7 cellular contexts compared by ENCODE assay signal in genomic region chr3:9771007-9771406, GRCh38. TPM values are rescaled to one million over a fixed set of nuclear protein-coding genes. Genes with fewer than 3 reads are reported as not detected.
A peak's percentile ranks its signal among the peaks of the same experiment; 100 is the strongest.
DNase-seq lines count a peak whose midpoint lies in the region; ATAC-seq, FAIRE-seq and TF ChIP-seq lines count a peak whose summit lies in the region.
"Not testable (repeated sequence)": the region's sequence is repeated elsewhere in the genome, so short reads cannot be mapped to it uniquely, and the experiment has no call there.

No MANE protein-coding gene starts in this region.

- not testable (repeated sequence) for H3K36me3 ChIP-seq in GM23338 (ENCODE audit: insufficient read depth); HepG2 (replicated peaks in 1 of 2; ENCODE audit: control insufficient read depth in 1 of 2, insufficient read depth in 2 of 2, low read length in 2 of 2); stomach smooth muscle (ENCODE audit: control insufficient read depth in 2 of 2, insufficient read depth in 2 of 2, low read length in 2 of 2)

- not testable (repeated sequence) for H3K79me2 ChIP-seq in GM23338 (replicated peaks; ENCODE audit: insufficient read depth)
- H3K79me2 ChIP-seq in HepG2 (ENCODE audit: insufficient read depth, low read length): peaks cover 13% of the 10 kb centered on the region

- H3K4me1 Mint-ChIP-seq in GM23338 (peaks cover 14% of the 10 kb centered on the region), neural crest cell (peaks cover 29% of the 10 kb centered on the region)
- H3K4me1 Mint-ChIP-seq in activated CD4-positive, alpha-beta T cell treated with anti-CD3 and anti-CD28 coated beads, Interleukin-2, amount 10 ng/mL, durations not matched to agents 7 days and 5 days: peaks cover 41% of the 10 kb centered on the region
- H3K4me1 Mint-ChIP-seq in activated naive CD8-positive, alpha-beta T cell (ENCODE audit: low read depth): peaks cover 21% of the 10 kb centered on the region
- peaks cover 27% of the 10 kb centered on the region for H3K4me1 Mint-ChIP-seq in central memory CD8-positive, alpha-beta T cell

- FAIRE-seq in HepG2 (lab: Jason Lieb, UNC): not testable (repeated sequence)

- H3K9ac ChIP-seq in HepG2 (ENCODE audit: insufficient read depth, low read depth, low read length); stomach smooth muscle (ENCODE audit: low read length in 2 of 2): not testable (repeated sequence)

- DNase-seq in GM23338 (ENCODE audit: low spot score); activated CD4-positive, alpha-beta T cell treated with anti-CD3 and anti-CD28 coated beads, Interleukin-2, amount 10 ng/mL, durations not matched to agents 7 days and 5 days; central memory CD8-positive, alpha-beta T cell (ENCODE audit: low spot score in 2 of 2); HepG2 (ENCODE audit: low spot score); neural crest cell (ENCODE audit: low read depth, low spot score): not testable (repeated sequence)

- H3K9me3 Mint-ChIP-seq in GM23338; activated CD4-positive, alpha-beta T cell treated with anti-CD3 and anti-CD28 coated beads, Interleukin-2, amount 10 ng/mL, durations not matched to agents 7 days and 5 days; activated naive CD8-positive, alpha-beta T cell (ENCODE audit: low read depth); central memory CD8-positive, alpha-beta T cell; neural crest cell: not testable (repeated sequence)

- not testable (repeated sequence) for H3K9me2 ChIP-seq in GM23338 (ENCODE audit: insufficient read depth)

- not testable (repeated sequence) for H3K36me3 Mint-ChIP-seq in GM23338 (ENCODE audit: low read depth); activated CD4-positive, alpha-beta T cell treated with anti-CD3 and anti-CD28 coated beads, Interleukin-2, amount 10 ng/mL, durations not matched to agents 7 days and 5 days (ENCODE audit: low read depth); activated naive CD8-positive, alpha-beta T cell; central memory CD8-positive, alpha-beta T cell (ENCODE audit: insufficient read depth); neural crest cell (ENCODE audit: low read depth)

- H3F3A ChIP-seq in GM23338 (replicated peaks; ENCODE audit: low read depth): not testable (repeated sequence)

- not testable (repeated sequence) for TF ChIP-seq EP300 in HepG2 (IDR thresholded peaks at IDR 0.05; ENCODE audit: low read depth in 2 of 2, low read length in 2 of 2); HepG2 (CRISPR knock-in tag; IDR thresholded peaks at IDR 0.05; ENCODE audit: borderline replicate concordance)

- not testable (repeated sequence) for H3K27ac ChIP-seq in GM23338 (ENCODE audit: low read depth); HepG2 (ENCODE audit: extremely low read length, insufficient read depth, low read length)
- H3K27ac ChIP-seq in stomach smooth muscle (ENCODE audit: low read length): peak overlapping the region; percentile 97

- not testable (repeated sequence) for TF ChIP-seq POLR2A in HepG2 (IDR thresholded peaks at IDR 0.05; ENCODE audit: insufficient read depth in 1 of 2, low read depth in 2 of 2, low read length in 2 of 2)

- H3K9me3 ChIP-seq in HepG2 (ENCODE audit: low read length); stomach smooth muscle (ENCODE audit: control insufficient read depth in 2 of 2, low read length in 2 of 2): not testable (repeated sequence)

- H4K20me1 ChIP-seq in GM23338 (replicated peaks; ENCODE audit: insufficient read depth); HepG2 (ENCODE audit: insufficient read depth, low read length): not testable (repeated sequence)

- peaks cover 62% of the 10 kb centered on the region for H3K27me3 ChIP-seq in GM23338 (ENCODE audit: insufficient read depth)
- H3K27me3 ChIP-seq in HepG2 (ENCODE audit: control insufficient read depth in 1 of 2, insufficient read depth in 2 of 2, low read length in 2 of 2); stomach smooth muscle (ENCODE audit: control insufficient read depth in 1 of 2, insufficient read depth in 2 of 2, low read length in 2 of 2): not testable (repeated sequence)

- H3K4me3 ChIP-seq in GM23338; stomach smooth muscle (ENCODE audit: low read length in 2 of 2): not testable (repeated sequence)
- H3K4me3 ChIP-seq in HepG2 (replicated peaks in 1 of 3; ENCODE audit: insufficient read depth in 1 of 3, low read depth in 2 of 3, low read length in 3 of 3): 0 out of 6 replicates have a peak overlapping the region, but pooled peaks of 1 of the 3 experiments have one; percentile 92

- in situ Hi-C loops in HepG2 (cut with HindIII; ENCODE audit: extremely low pct_ligation_motif_present, low pct_unique_long_range_greater_than_20kb): not testable (repeated sequence)

- POLR2A ChIA-PET in activated CD4-positive, alpha-beta T cell treated with anti-CD3 and anti-CD28 coated beads, Interleukin-2, amount 10 ng/mL, durations not matched to agents 7 days and 5 days (lab: Charles Lee): not testable (repeated sequence)
- POLR2A ChIA-PET in HepG2 (lab: Yijun Ruan, JAX): interaction anchor here (1.6 to 5.3 kb wide), 4 partner anchors 17 to 40 kb away, joined by 6 to 50 read pairs (median 22); partner anchors contain the start of genes ARPC4, BRPF1, OGG1 and TADA3

- not testable (repeated sequence) for H2AFZ ChIP-seq in GM23338; HepG2 (ENCODE audit: low read length)

- not testable (repeated sequence) for TF ChIP-seq RAD21 in HepG2 (CRISPR knock-in tag; IDR thresholded peaks at IDR 0.05)

- not testable (repeated sequence) for BruUV-seq in HepG2 (replicated peaks; lab: Mats Ljungman, UMichigan)

- intact Hi-C loops in HepG2 (cut with micrococcal nuclease; ENCODE audit: unreplicated experiment): not testable (repeated sequence)

- not testable (repeated sequence) for ATAC-seq in GM23338; central memory CD8-positive, alpha-beta T cell (replicated peaks; ENCODE audit: extremely low read depth, poor library complexity, severe bottlenecking); HepG2

- CTCF ChIA-PET in activated CD4-positive, alpha-beta T cell treated with anti-CD3 and anti-CD28 coated beads, Interleukin-2, amount 10 ng/mL, durations not matched to agents 7 days and 5 days (lab: Charles Lee): interaction anchor here (1.3 kb wide), 1 partner anchor 22 kb away, joined by 4 read pairs; the partner anchor contains the start of genes ARPC4 and TADA3
- CTCF ChIA-PET in HepG2 (lab: Yijun Ruan, JAX; ENCODE audit: low intra/inter-chr PET ratio, low total read pairs): not testable (repeated sequence)

- H3K4me2 ChIP-seq in GM23338; HepG2 (ENCODE audit: low read depth, low read length): not testable (repeated sequence)

- H3K27ac Mint-ChIP-seq in GM23338; activated CD4-positive, alpha-beta T cell treated with anti-CD3 and anti-CD28 coated beads, Interleukin-2, amount 10 ng/mL, durations not matched to agents 7 days and 5 days; activated naive CD8-positive, alpha-beta T cell; neural crest cell (ENCODE audit: unreplicated experiment): not testable (repeated sequence)
- peak overlapping the region; percentile 80 for H3K27ac Mint-ChIP-seq in central memory CD8-positive, alpha-beta T cell (ENCODE audit: low read depth)

- H3K4me3 Mint-ChIP-seq in GM23338 (peak overlapping the region; percentile 69; the same call in 2 of the 3 replicates), neural crest cell (peak overlapping the region; percentile 79)
- peak overlapping the region; percentile 50 for H3K4me3 Mint-ChIP-seq in activated CD4-positive, alpha-beta T cell treated with anti-CD3 and anti-CD28 coated beads, Interleukin-2, amount 10 ng/mL, durations not matched to agents 7 days and 5 days
- peak overlapping the region; percentile 27 for H3K4me3 Mint-ChIP-seq in activated naive CD8-positive, alpha-beta T cell
- peak overlapping the region; percentile 25 for H3K4me3 Mint-ChIP-seq in central memory CD8-positive, alpha-beta T cell

- H3K4me1 ChIP-seq in GM23338 (ENCODE audit: insufficient read depth): not testable (repeated sequence)
- peaks cover 39% of the 10 kb centered on the region for H3K4me1 ChIP-seq in HepG2 (ENCODE audit: insufficient read depth, low read length)
- peaks cover 34% of the 10 kb centered on the region for H3K4me1 ChIP-seq in stomach smooth muscle (ENCODE audit: control insufficient read depth, insufficient read depth, low read length)

- H3K27me3 Mint-ChIP-seq in GM23338 (ENCODE audit: insufficient read depth, low read depth, poor library complexity): peaks cover 38% of the 10 kb centered on the region
- H3K27me3 Mint-ChIP-seq in activated CD4-positive, alpha-beta T cell treated with anti-CD3 and anti-CD28 coated beads, Interleukin-2, amount 10 ng/mL, durations not matched to agents 7 days and 5 days; activated naive CD8-positive, alpha-beta T cell; central memory CD8-positive, alpha-beta T cell; neural crest cell (ENCODE audit: low read depth): not testable (repeated sequence)

- 60% methylated on average over 2 of the region's 2 CpGs for WGBS in HepG2 (ENCODE audit: low lambda C conversion rate)

- not testable (repeated sequence) for TF ChIP-seq CTCF in GM23338 (conservative IDR thresholded peaks at IDR 0.05; ENCODE audit: low read depth in 2 of 2); HepG2 (CRISPR knock-in tag; IDR thresholded peaks at IDR 0.05); neural crest cell (conservative IDR thresholded peaks at IDR 0.05)

RNA-seq across cellular contexts. Expression of gene CAMK1, which starts 1.3 kb away (rescaled TPM):
- 3.1 and 4.4 TPM in 2 replicates for total RNA-seq in GM23338 (2014; rRNA removed; shearing (Covaris generic))
- polyA plus RNA-seq in GM23338 (2016; fragmentation: Nextera tagmentation; extraction: Ambion mirVana) (4.4 and 4.9 TPM in 2 replicates), HepG2 (2011; rRNA removed) (26.4 and 27.7 TPM in 2 replicates)
- 10 to 100 TPM; 18.8 to 19.0 TPM for total RNA-seq in activated CD4-positive, alpha-beta T cell treated with anti-CD3 and anti-CD28 coated beads, Interleukin-2, amount 10 ng/mL, durations not matched to agents 7 days and 5 days
- total RNA-seq in HepG2 (2016; rRNA removed; fragmentation: Illumina TruSeq; extraction: Trizol) (51.8 and 53.3 TPM in 2 replicates), neural crest cell (19.5 and 22.5 TPM in 2 replicates)
- total RNA-seq in HepG2 (2016; cell fraction: cytosol; rRNA removed; fragmentation: Illumina TruSeq; extraction: Trizol; ENCODE audit: low read depth): 40.6 and 50.9 TPM in 2 replicates
- total RNA-seq in HepG2 (2016; cell fraction: insoluble cytoplasmic fraction; rRNA removed; fragmentation: Illumina TruSeq; extraction: Trizol): 49.0 and 53.3 TPM in 2 replicates
- total RNA-seq in HepG2 (2016; cell fraction: membrane; rRNA removed; fragmentation: Illumina TruSeq; extraction: Trizol): 44.9 and 61.9 TPM in 2 replicates
- total RNA-seq in HepG2 (2016; cell fraction: nucleus; rRNA removed; fragmentation: Illumina TruSeq; extraction: Trizol): 26.4 and 30.0 TPM in 2 replicates
- polyA plus RNA-seq in HepG2 (2011; cell fraction: cytosol; rRNA removed): 25.3 and 29.8 TPM in 2 replicates
- polyA plus RNA-seq in HepG2 (2011; cell fraction: nucleus; rRNA removed): 30.9 and 36.6 TPM in 2 replicates
- 17.5 and 20.2 TPM in 2 replicates for polyA plus RNA-seq in HepG2 (2012)
- 36.8 and 48.6 TPM in 2 replicates for polyA plus RNA-seq in HepG2 (2016; cell fraction: cytosol; fragmentation: Illumina TruSeq; extraction: Trizol; ENCODE audit: low read depth)
- 45.8 and 51.6 TPM in 2 replicates for polyA plus RNA-seq in HepG2 (2016; cell fraction: insoluble cytoplasmic fraction; fragmentation: Illumina TruSeq; extraction: Trizol; ENCODE audit: low read depth)
- polyA plus RNA-seq in HepG2 (2016; cell fraction: membrane; fragmentation: Illumina TruSeq; extraction: Trizol; ENCODE audit: low read depth): 36.9 and 45.8 TPM in 2 replicates
- 55.8 and 58.3 TPM in 2 replicates for polyA plus RNA-seq in HepG2 (2016; cell fraction: nucleus; fragmentation: Illumina TruSeq; extraction: Trizol; ENCODE audit: insufficient read depth, low read depth)
- 4.7 and 17.6 TPM in 2 replicates for polyA minus RNA-seq in HepG2 (2011; rRNA and poly(A)+ RNA removed; ENCODE audit: low replicate concordance)
- 8.4 and 15.1 TPM in 2 replicates for polyA minus RNA-seq in HepG2 (2011; cell fraction: cytosol; rRNA and poly(A)+ RNA removed)
- polyA minus RNA-seq in HepG2 (2011; cell fraction: nucleus; rRNA and poly(A)+ RNA removed): 8.4 and 10.3 TPM in 2 replicates

RNA-seq across cellular contexts. Expression of gene OGG1, which starts 21.3 kb away (rescaled TPM):
- 25.4 and 27.6 TPM in 2 replicates for total RNA-seq in GM23338 (2014; rRNA removed; shearing (Covaris generic))
- 17.4 and 20.6 TPM in 2 replicates for polyA plus RNA-seq in GM23338 (2016; fragmentation: Nextera tagmentation; extraction: Ambion mirVana)
- 10 to 100 TPM; 42.3 to 47.9 TPM for total RNA-seq in activated CD4-positive, alpha-beta T cell treated with anti-CD3 and anti-CD28 coated beads, Interleukin-2, amount 10 ng/mL, durations not matched to agents 7 days and 5 days
- total RNA-seq in HepG2 (2016; rRNA removed; fragmentation: Illumina TruSeq; extraction: Trizol): 23.8 and 28.7 TPM in 2 replicates
- 45.5 and 45.8 TPM in 2 replicates for total RNA-seq in HepG2 (2016; cell fraction: cytosol; rRNA removed; fragmentation: Illumina TruSeq; extraction: Trizol; ENCODE audit: low read depth)
- 26.5 and 28.3 TPM in 2 replicates for total RNA-seq in HepG2 (2016; cell fraction: insoluble cytoplasmic fraction; rRNA removed; fragmentation: Illumina TruSeq; extraction: Trizol)
- 17.8 and 19.8 TPM in 2 replicates for total RNA-seq in HepG2 (2016; cell fraction: membrane; rRNA removed; fragmentation: Illumina TruSeq; extraction: Trizol)
- total RNA-seq in HepG2 (2016; cell fraction: nucleus; rRNA removed; fragmentation: Illumina TruSeq; extraction: Trizol): 23.3 and 24.6 TPM in 2 replicates
- polyA plus RNA-seq in HepG2 (2011; rRNA removed): 33.2 and 38.9 TPM in 2 replicates
- 23.2 and 27.3 TPM in 2 replicates for polyA plus RNA-seq in HepG2 (2011; cell fraction: cytosol; rRNA removed)
- polyA plus RNA-seq in HepG2 (2011; cell fraction: nucleus; rRNA removed): 48.7 and 59.7 TPM in 2 replicates
- polyA plus RNA-seq in HepG2 (2012): 19.0 and 19.1 TPM in 2 replicates
- polyA plus RNA-seq in HepG2 (2016; cell fraction: cytosol; fragmentation: Illumina TruSeq; extraction: Trizol; ENCODE audit: low read depth): 9.3 and 10.9 TPM in 2 replicates
- 31.9 and 32.4 TPM in 2 replicates for polyA plus RNA-seq in HepG2 (2016; cell fraction: insoluble cytoplasmic fraction; fragmentation: Illumina TruSeq; extraction: Trizol; ENCODE audit: low read depth)
- polyA plus RNA-seq in HepG2 (2016; cell fraction: membrane; fragmentation: Illumina TruSeq; extraction: Trizol; ENCODE audit: low read depth): 15.9 and 18.6 TPM in 2 replicates
- polyA plus RNA-seq in HepG2 (2016; cell fraction: nucleus; fragmentation: Illumina TruSeq; extraction: Trizol; ENCODE audit: insufficient read depth, low read depth): 26.3 and 38.4 TPM in 2 replicates
- 89.8 and 134 TPM in 2 replicates for polyA minus RNA-seq in HepG2 (2011; rRNA and poly(A)+ RNA removed; ENCODE audit: low replicate concordance)
- 15.1 and 17.1 TPM in 2 replicates for polyA minus RNA-seq in HepG2 (2011; cell fraction: cytosol; rRNA and poly(A)+ RNA removed)
- polyA minus RNA-seq in HepG2 (2011; cell fraction: nucleus; rRNA and poly(A)+ RNA removed): 56.5 and 63.9 TPM in 2 replicates
- 38.6 and 39.8 TPM in 2 replicates for total RNA-seq in neural crest cell

RNA-seq across cellular contexts. Expression of gene TADA3, which starts 21.3 kb away (rescaled TPM):
- total RNA-seq in GM23338 (2014; rRNA removed; shearing (Covaris generic)): 54.4 and 61.7 TPM in 2 replicates
- 29.1 and 31.5 TPM in 2 replicates for polyA plus RNA-seq in GM23338 (2016; fragmentation: Nextera tagmentation; extraction: Ambion mirVana)
- 10 to 100 TPM; 77.6 to 82.3 TPM for total RNA-seq in activated CD4-positive, alpha-beta T cell treated with anti-CD3 and anti-CD28 coated beads, Interleukin-2, amount 10 ng/mL, durations not matched to agents 7 days and 5 days
- total RNA-seq in HepG2 (2016; rRNA removed; fragmentation: Illumina TruSeq; extraction: Trizol): 37.1 and 43.3 TPM in 2 replicates
- total RNA-seq in HepG2 (2016; cell fraction: cytosol; rRNA removed; fragmentation: Illumina TruSeq; extraction: Trizol; ENCODE audit: low read depth): 40.6 and 44.9 TPM in 2 replicates
- 36.0 and 42.7 TPM in 2 replicates for total RNA-seq in HepG2 (2016; cell fraction: insoluble cytoplasmic fraction; rRNA removed; fragmentation: Illumina TruSeq; extraction: Trizol)
- total RNA-seq in HepG2 (2016; cell fraction: membrane; rRNA removed; fragmentation: Illumina TruSeq; extraction: Trizol): 75.9 and 78.8 TPM in 2 replicates
- 19.3 and 22.3 TPM in 2 replicates for total RNA-seq in HepG2 (2016; cell fraction: nucleus; rRNA removed; fragmentation: Illumina TruSeq; extraction: Trizol)
- polyA plus RNA-seq in HepG2 (2011; rRNA removed): 32.1 and 34.4 TPM in 2 replicates
- 33.5 and 41.6 TPM in 2 replicates for polyA plus RNA-seq in HepG2 (2011; cell fraction: cytosol; rRNA removed)
- polyA plus RNA-seq in HepG2 (2011; cell fraction: nucleus; rRNA removed): 31.8 and 32.8 TPM in 2 replicates
- 29.5 and 31.4 TPM in 2 replicates for polyA plus RNA-seq in HepG2 (2012)
- 76.9 and 79.2 TPM in 2 replicates for polyA plus RNA-seq in HepG2 (2016; cell fraction: cytosol; fragmentation: Illumina TruSeq; extraction: Trizol; ENCODE audit: low read depth)
- polyA plus RNA-seq in HepG2 (2016; cell fraction: insoluble cytoplasmic fraction; fragmentation: Illumina TruSeq; extraction: Trizol; ENCODE audit: low read depth): 59.1 and 65.5 TPM in 2 replicates
- polyA plus RNA-seq in HepG2 (2016; cell fraction: membrane; fragmentation: Illumina TruSeq; extraction: Trizol; ENCODE audit: low read depth): 95.4 and 101 TPM in 2 replicates
- polyA plus RNA-seq in HepG2 (2016; cell fraction: nucleus; fragmentation: Illumina TruSeq; extraction: Trizol; ENCODE audit: insufficient read depth, low read depth): 46.7 and 52.3 TPM in 2 replicates
- polyA minus RNA-seq in HepG2 (2011; rRNA and poly(A)+ RNA removed; ENCODE audit: low replicate concordance): 35.7 and 37.3 TPM in 2 replicates
- 27.4 and 29.7 TPM in 2 replicates for polyA minus RNA-seq in HepG2 (2011; cell fraction: cytosol; rRNA and poly(A)+ RNA removed)
- 12.6 and 14.8 TPM in 2 replicates for polyA minus RNA-seq in HepG2 (2011; cell fraction: nucleus; rRNA and poly(A)+ RNA removed)
- 70.0 and 73.2 TPM in 2 replicates for total RNA-seq in neural crest cell

RNA-seq across cellular contexts. Expression of gene ARPC4, which starts 21.9 kb away (rescaled TPM):
- total RNA-seq in GM23338 (2014; rRNA removed; shearing (Covaris generic)): 171 and 176 TPM in 2 replicates
- polyA plus RNA-seq in GM23338 (2016; fragmentation: Nextera tagmentation; extraction: Ambion mirVana): 71.9 and 73.0 TPM in 2 replicates
- 100 to 1,000 TPM; 258 to 299 TPM for total RNA-seq in activated CD4-positive, alpha-beta T cell treated with anti-CD3 and anti-CD28 coated beads, Interleukin-2, amount 10 ng/mL, durations not matched to agents 7 days and 5 days
- total RNA-seq in HepG2 (2016; rRNA removed; fragmentation: Illumina TruSeq; extraction: Trizol): 73.9 and 83.6 TPM in 2 replicates
- 33.6 and 36.2 TPM in 2 replicates for total RNA-seq in HepG2 (2016; cell fraction: cytosol; rRNA removed; fragmentation: Illumina TruSeq; extraction: Trizol; ENCODE audit: low read depth)
- total RNA-seq in HepG2 (2016; cell fraction: insoluble cytoplasmic fraction; rRNA removed; fragmentation: Illumina TruSeq; extraction: Trizol): 70.0 and 87.2 TPM in 2 replicates
- 53.3 and 56.0 TPM in 2 replicates for total RNA-seq in HepG2 (2016; cell fraction: membrane; rRNA removed; fragmentation: Illumina TruSeq; extraction: Trizol)
- total RNA-seq in HepG2 (2016; cell fraction: nucleus; rRNA removed; fragmentation: Illumina TruSeq; extraction: Trizol): 59.7 and 66.4 TPM in 2 replicates
- polyA plus RNA-seq in HepG2 (2011; rRNA removed): 27.2 and 30.1 TPM in 2 replicates
- 38.6 and 40.7 TPM in 2 replicates for polyA plus RNA-seq in HepG2 (2011; cell fraction: cytosol; rRNA removed)
- 29.3 and 34.8 TPM in 2 replicates for polyA plus RNA-seq in HepG2 (2011; cell fraction: nucleus; rRNA removed)
- 27.0 and 41.3 TPM in 2 replicates for polyA plus RNA-seq in HepG2 (2012)
- polyA plus RNA-seq in HepG2 (2016; cell fraction: cytosol; fragmentation: Illumina TruSeq; extraction: Trizol; ENCODE audit: low read depth): 28.3 and 37.9 TPM in 2 replicates
- 75.5 and 85.0 TPM in 2 replicates for polyA plus RNA-seq in HepG2 (2016; cell fraction: insoluble cytoplasmic fraction; fragmentation: Illumina TruSeq; extraction: Trizol; ENCODE audit: low read depth)
- polyA plus RNA-seq in HepG2 (2016; cell fraction: membrane; fragmentation: Illumina TruSeq; extraction: Trizol; ENCODE audit: low read depth): 43.0 TPM in 2 replicates
- 75.8 and 91.3 TPM in 2 replicates for polyA plus RNA-seq in HepG2 (2016; cell fraction: nucleus; fragmentation: Illumina TruSeq; extraction: Trizol; ENCODE audit: insufficient read depth, low read depth)
- 36.5 and 108 TPM in 2 replicates for polyA minus RNA-seq in HepG2 (2011; rRNA and poly(A)+ RNA removed; ENCODE audit: low replicate concordance)
- 34.9 and 44.1 TPM in 2 replicates for polyA minus RNA-seq in HepG2 (2011; cell fraction: cytosol; rRNA and poly(A)+ RNA removed)
- 62.7 and 78.3 TPM in 2 replicates for polyA minus RNA-seq in HepG2 (2011; cell fraction: nucleus; rRNA and poly(A)+ RNA removed)
- 147 and 156 TPM in 2 replicates for total RNA-seq in neural crest cell

RNA-seq across cellular contexts. Expression of gene TTLL3, which starts 39.1 kb away (rescaled TPM):
- total RNA-seq in GM23338 (2014; rRNA removed; shearing (Covaris generic)): 4.5 and 5.3 TPM in 2 replicates
- polyA plus RNA-seq in GM23338 (2016; fragmentation: Nextera tagmentation; extraction: Ambion mirVana) (3.7 and 4.9 TPM in 2 replicates), HepG2 (2011; rRNA removed) (51.2 and 59.3 TPM in 2 replicates)
- total RNA-seq in activated CD4-positive, alpha-beta T cell treated with anti-CD3 and anti-CD28 coated beads, Interleukin-2, amount 10 ng/mL, durations not matched to agents 7 days and 5 days: 10 to 100 TPM; 51.1 to 55.3 TPM
- total RNA-seq in HepG2 (2016; rRNA removed; fragmentation: Illumina TruSeq; extraction: Trizol) (1.9 and 9.5 TPM in 2 replicates), neural crest cell (28.3 and 31.0 TPM in 2 replicates)
- total RNA-seq in HepG2 (2016; cell fraction: cytosol; rRNA removed; fragmentation: Illumina TruSeq; extraction: Trizol; ENCODE audit: low read depth): 2.5 and 4.8 TPM in 2 replicates
- total RNA-seq in HepG2 (2016; cell fraction: insoluble cytoplasmic fraction; rRNA removed; fragmentation: Illumina TruSeq; extraction: Trizol): 3.0 and 10.9 TPM in 2 replicates
- total RNA-seq in HepG2 (2016; cell fraction: membrane; rRNA removed; fragmentation: Illumina TruSeq; extraction: Trizol): 2.5 and 4.3 TPM in 2 replicates
- total RNA-seq in HepG2 (2016; cell fraction: nucleus; rRNA removed; fragmentation: Illumina TruSeq; extraction: Trizol): 18.5 and 22.1 TPM in 2 replicates
- polyA plus RNA-seq in HepG2 (2011; cell fraction: cytosol; rRNA removed): 10.0 and 13.7 TPM in 2 replicates
- 463 and 502 TPM in 2 replicates for polyA plus RNA-seq in HepG2 (2011; cell fraction: nucleus; rRNA removed)
- 30.3 and 36.9 TPM in 2 replicates for polyA plus RNA-seq in HepG2 (2012)
- polyA plus RNA-seq in HepG2 (2016; cell fraction: cytosol; fragmentation: Illumina TruSeq; extraction: Trizol; ENCODE audit: low read depth): 0.27 and 0.43 TPM in 2 replicates
- 2.5 and 2.6 TPM in 2 replicates for polyA plus RNA-seq in HepG2 (2016; cell fraction: insoluble cytoplasmic fraction; fragmentation: Illumina TruSeq; extraction: Trizol; ENCODE audit: low read depth)
- polyA plus RNA-seq in HepG2 (2016; cell fraction: membrane; fragmentation: Illumina TruSeq; extraction: Trizol; ENCODE audit: low read depth): 0.88 and 2.6 TPM in 2 replicates
- 92.7 and 95.3 TPM in 2 replicates for polyA plus RNA-seq in HepG2 (2016; cell fraction: nucleus; fragmentation: Illumina TruSeq; extraction: Trizol; ENCODE audit: insufficient read depth, low read depth)
- 42.0 and 56.1 TPM in 2 replicates for polyA minus RNA-seq in HepG2 (2011; rRNA and poly(A)+ RNA removed; ENCODE audit: low replicate concordance)
- polyA minus RNA-seq in HepG2 (2011; cell fraction: cytosol; rRNA and poly(A)+ RNA removed): 3.3 and 3.7 TPM in 2 replicates
- 83.4 and 89.9 TPM in 2 replicates for polyA minus RNA-seq in HepG2 (2011; cell fraction: nucleus; rRNA and poly(A)+ RNA removed)

Comparison
In these comparisons a context has a peak if more than half of its experiments do, and no peak if none do; other contexts are left out.
1. H3K4me3 Mint-ChIP-seq: peak in every context shown above with its lines; median percentile 79 in neural crest cell; 69 in GM23338; 50 in activated CD4-positive, alpha-beta T cell treated with anti-CD3 and anti-CD28 coated beads, Interleukin-2, amount 10 ng/mL, durations not matched to agents 7 days and 5 days; 27 in activated naive CD8-positive, alpha-beta T cell; 25 in central memory CD8-positive, alpha-beta T cell.